Comparison of ENCODE assay signal across 8 cellular contexts in the genomic region with DNA sequence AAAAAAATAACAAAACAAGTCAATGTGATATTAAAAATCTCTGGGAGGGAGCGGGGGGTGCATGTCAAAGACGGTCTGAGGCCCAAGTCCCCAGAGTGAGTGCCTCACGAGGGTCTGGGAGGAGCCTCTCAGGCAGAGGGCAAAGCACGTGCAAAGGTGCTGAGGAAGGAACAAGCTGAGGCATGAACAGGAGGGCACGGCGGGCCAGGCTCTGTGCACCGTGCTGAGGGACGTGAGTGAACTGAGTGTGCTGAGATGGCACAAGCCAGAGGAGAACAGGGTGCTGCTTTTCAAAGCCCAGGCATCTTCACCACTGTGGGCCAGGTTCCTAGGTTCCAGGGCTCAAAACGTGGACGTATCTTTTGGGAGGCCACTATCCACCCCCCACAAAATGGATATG.
"Had no signal": no experiment of that assay in that cellular context is flagged by ENCODE, and none has a peak within 500 bp of the region (broad histone marks: within the 10 kb centered on the region; RNA-seq: fewer than 3 reads in every experiment).

No MANE protein-coding gene starts in this region.

- DNase-seq: GDM1, GF-D8 had no signal

- ATAC-seq: GM12878 had no signal

- FAIRE-seq: G401.6, GM12878, GM12891, GM12892, GM18507, GM19239 had no signal

- H3K4me3 ChIP-seq: GM12878 had no signal
